19 cellular contexts compared by ENCODE assay signal in genomic region chrX:73400136-73400748, GRCh38. TPM values are rescaled to one million over a fixed set of nuclear protein-coding genes. Genes with fewer than 3 reads are reported as not detected.
DNase-seq lines count a peak whose midpoint lies in the region; ATAC-seq and TF ChIP-seq lines count a peak whose summit lies in the region.
"Had no signal": no experiment of that assay in that cellular context is flagged by ENCODE, and none has a peak within 500 bp of the region (broad histone marks: within the 10 kb centered on the region; RNA-seq: fewer than 3 reads in every experiment).

No MANE protein-coding gene starts in this region.

- H3K4me1 ChIP-seq in HEK293 (ENCODE audit: control insufficient read depth, insufficient read depth, low read length) (no peaks in the 10 kb centered on the region; the same call in 1 of the 2 replicates), right lobe of liver (peaks cover 0 to 22% (median 0%) of the 10 kb centered on the region in 4 donors)
- H3K4me1 ChIP-seq: Peyer's patch had no signal

- intact Hi-C loops in right lobe of liver (cut with DNase I): no loop called here

- H3K36me3 Mint-ChIP-seq in WTC11: no peaks in the 10 kb centered on the region
- H3K36me3 Mint-ChIP-seq: CD4-positive, CD25-positive, alpha-beta regulatory T cell had no signal

- no peak for TF ChIP-seq POLR2A in right lobe of liver (IDR thresholded peaks at IDR 0.05)

- H3K9me3 ChIP-seq in HEK293 (ENCODE audit: control insufficient read depth, insufficient read depth, low read depth, low read length) (no peaks in the 10 kb centered on the region), right lobe of liver (no peaks in the 10 kb centered on the region)
- H3K9me3 ChIP-seq: Peyer's patch had no signal

- no peak overlapping the region for H3K4me3 Mint-ChIP-seq in WTC11
- H3K4me3 Mint-ChIP-seq: B cell; CD4-positive, CD25-positive, alpha-beta regulatory T cell had no signal

- H3K27me3 Mint-ChIP-seq in WTC11 (ENCODE audit: low read depth): peaks cover 24% of the 10 kb centered on the region
- H3K27me3 Mint-ChIP-seq: CD4-positive, CD25-positive, alpha-beta regulatory T cell had no signal

- 32% methylated on average over 3 of the region's 4 CpGs for WGBS in right lobe of liver (ENCODE audit: insufficient coverage, low coverage, low lambda C conversion rate, missing lambda C conversion rate)

- peak; percentile 16 for DNase-seq in DMS 273 (lab: John Stamatoyannopoulos, UW; ENCODE audit: unreplicated experiment)
- DNase-seq in DMS 273 treated with DMSO at 0.1 percent for 48 hours (lab: John Stamatoyannopoulos, UW): no peak
- no peak for DNase-seq in WTC11 (ENCODE audit: low spot score)
- DNase-seq in right lobe of liver: peak; percentile 65 to 72 (median 65)
- no peak for DNase-seq in activated CD8-positive, alpha-beta memory T cell treated with anti-CD3 and anti-CD28 coated beads for 24 hours
- DNase-seq: CD4-positive, CD25-positive, alpha-beta regulatory T cell; COR-L47; HCEC 1CT; NCI-H1417; NCI-H1930; NCI-H2171; Peyer's patch had no signal

- 0 out of 2 replicates have a peak, but pooled peaks cover 3% of the 10 kb centered on the region for H3K9me3 Mint-ChIP-seq in WTC11

- no peaks in the 10 kb centered on the region for H3K27me3 ChIP-seq in right lobe of liver
- H3K27me3 ChIP-seq: Peyer's patch had no signal

- H3K4me3 ChIP-seq in HEK293 (ENCODE audit: low read depth, low read length) (no peak overlapping the region), right lobe of liver (no peak overlapping the region)
- H3K4me3 ChIP-seq: Peyer's patch had no signal

- POLR2A ChIA-PET in HEK293 (lab: Yijun Ruan, JAX): no interaction called here
- POLR2A ChIA-PET in WTC11 (lab: Charles Lee): no interaction called here

- TF ChIP-seq CTCF in HEK293 (tag by site-specific recombination; IDR thresholded peaks at IDR 0.05) (peak; percentile 61), WTC11 (IDR thresholded peaks at IDR 0.05) (no peak), right lobe of liver (IDR thresholded peaks at IDR 0.05) (peak in 1 of 4 donors; percentile 12)

- ATAC-seq in WTC11 (peak; percentile 55; the same call in 1 of the 2 replicates), right lobe of liver (peak; percentile 74 to 88 (median 79)), GM21390 (IDR thresholded peaks at IDR 0.05; ENCODE audit: unreplicated experiment) (no peak), HG03159 (IDR thresholded peaks at IDR 0.05; ENCODE audit: unreplicated experiment) (no peak)
- ATAC-seq: Right ventricle myocardium inferior had no signal

- H3K4me1 Mint-ChIP-seq in WTC11: peaks cover 9% of the 10 kb centered on the region
- H3K4me1 Mint-ChIP-seq: B cell; CD4-positive, CD25-positive, alpha-beta regulatory T cell had no signal

- no peaks in the 10 kb centered on the region for H3K36me3 ChIP-seq in HEK293 (ENCODE audit: control insufficient read depth in 2 of 2, insufficient read depth in 1 of 2, low read length in 2 of 2)
- no peaks in the 10 kb centered on the region for H3K36me3 ChIP-seq in right lobe of liver
- H3K36me3 ChIP-seq: Peyer's patch had no signal

- H3K27ac Mint-ChIP-seq in WTC11: no peak overlapping the region
- H3K27ac Mint-ChIP-seq: B cell; CD4-positive, CD25-positive, alpha-beta regulatory T cell had no signal

- H3K27ac ChIP-seq in HEK293 (ENCODE audit: extremely low read depth, low read depth, low read length) (no peak overlapping the region), right lobe of liver (peak overlapping the region in 1 of 3 donors; percentile 27)
- H3K27ac ChIP-seq: 22Rv1, Peyer's patch had no signal

- CTCF ChIA-PET in HEK293 (lab: Yijun Ruan, JAX) (no interaction called here), WTC11 (lab: Charles Lee) (no interaction called here)

TF ChIP-seq in HEK293, 187 proteins besides CTCF, POLR2A, EP300 and RAD21:
- no peak for TF ChIP-seq ZNF548 (tag by site-specific recombination; IDR thresholded peaks at IDR 0.05)
- TF ChIP-seq ZNF843 (tag by site-specific recombination; IDR thresholded peaks at IDR 0.05): no peak
- TF ChIP-seq PRDM6 (tag by site-specific recombination; IDR thresholded peaks at IDR 0.05): no peak
- no peak for TF ChIP-seq ZNF354C (tag by site-specific recombination; IDR thresholded peaks at IDR 0.05; ENCODE audit: borderline replicate concordance, low read depth)
- no peak for TF ChIP-seq ZNF623 (tag by site-specific recombination; IDR thresholded peaks at IDR 0.05)
- no peak for TF ChIP-seq ZNF366 (tag by site-specific recombination; conservative IDR thresholded peaks at IDR 0.05)
- no peak for TF ChIP-seq ZNF544 (tag by site-specific recombination; IDR thresholded peaks at IDR 0.05)
- TF ChIP-seq ZSCAN4 (tag by site-specific recombination; IDR thresholded peaks at IDR 0.05): no peak
- TF ChIP-seq ZNF747 (tag by site-specific recombination; IDR thresholded peaks at IDR 0.05): no peak

TF ChIP-seq in WTC11, 78 proteins besides CTCF, POLR2A, EP300 and RAD21 (continues in another document):
- no peak for TF ChIP-seq USF2 (CRISPR knock-in tag; IDR thresholded peaks at IDR 0.05)
- no peak for TF ChIP-seq AFF4 (CRISPR knock-in tag; IDR thresholded peaks at IDR 0.05; ENCODE audit: borderline replicate concordance)
- TF ChIP-seq ZNF281 (CRISPR knock-in tag; IDR thresholded peaks at IDR 0.05): no peak
- no peak for TF ChIP-seq ETV6 (CRISPR knock-in tag; IDR thresholded peaks at IDR 0.05)
- TF ChIP-seq ELF4 (CRISPR knock-in tag; IDR thresholded peaks at IDR 0.05; ENCODE audit: low read depth): no peak
- TF ChIP-seq NR2C2 (CRISPR knock-in tag; IDR thresholded peaks at IDR 0.05): no peak
- TF ChIP-seq RELA (CRISPR knock-in tag; IDR thresholded peaks at IDR 0.05; ENCODE audit: borderline replicate concordance): no peak
- no peak for TF ChIP-seq E2F1 (CRISPR knock-in tag; IDR thresholded peaks at IDR 0.05)
- no peak for TF ChIP-seq SMAD3 (CRISPR knock-in tag; IDR thresholded peaks at IDR 0.05; ENCODE audit: borderline replicate concordance)
- TF ChIP-seq OVOL2 (CRISPR knock-in tag; IDR thresholded peaks at IDR 0.05; ENCODE audit: borderline replicate concordance): no peak

RNA-seq across cellular contexts. Expression of gene CDX4, which starts 46.6 kb away (rescaled TPM):
- total RNA-seq in WTC11 (2021): 2.4 to 5.2 TPM (median 4.6 TPM) in 3 replicates
- not detected for total RNA-seq in right lobe of liver
- total RNA-seq: B cell; CD4-positive, CD25-positive, alpha-beta regulatory T cell; Peyer's patch; Right ventricle myocardium inferior; SK-MEL-5 had no signal

Comparison
In these comparisons a context has a peak if more than half of its experiments do, and no peak if none do; other contexts are left out.
1. DNase-seq: peak in DMS 273 (single experiment) and right lobe of liver (3 of 3); none in DMS 273 treated with DMSO at 0.1 percent for 48 hours (single experiment), WTC11 (single experiment) and activated CD8-positive, alpha-beta memory T cell treated with anti-CD3 and anti-CD28 coated beads for 24 hours (single experiment).
2. ATAC-seq: peak in WTC11 (single experiment) and right lobe of liver (4 of 4); none in GM21390 (single experiment) and HG03159 (single experiment).